ENCODE assay signal across 1 cellular context in genomic region chr16:30535777-30536190, GRCh38.
TF ChIP-seq lines count a peak whose summit lies in the region.

No MANE protein-coding gene starts in this region.

TF ChIP-seq in HepG2, 621 proteins besides CTCF, POLR2A, EP300 and RAD21 (continued from another document and continues in another):
- TF ChIP-seq MXD3 (CRISPR knock-in tag; IDR thresholded peaks at IDR 0.05) (peak; percentile 49; the same call in 1 of the 2 replicates), ZNF343 (CRISPR knock-in tag; IDR thresholded peaks at IDR 0.05) (0 out of 2 replicates have a peak, but pooled peaks have one; percentile 27), ZNF720 (CRISPR knock-in tag; IDR thresholded peaks at IDR 0.05) (no peak), ZNF234 (CRISPR knock-in tag; conservative IDR thresholded peaks at IDR 0.05) (no peak), ZNF484 (CRISPR knock-in tag; IDR thresholded peaks at IDR 0.05; ENCODE audit: borderline replicate concordance, low read depth) (no peak; the same call in 1 of the 2 replicates), NFKB2 (CRISPR knock-in tag; IDR thresholded peaks at IDR 0.05; ENCODE audit: borderline replicate concordance) (peak; percentile 94), EHMT2 (IDR thresholded peaks at IDR 0.05; ENCODE audit: borderline replicate concordance, low read depth, low read length) (no peak), NFE2L1 (CRISPR knock-in tag; IDR thresholded peaks at IDR 0.05; ENCODE audit: borderline replicate concordance) (no peak), ZNF772 (CRISPR knock-in tag; IDR thresholded peaks at IDR 0.05) (no peak), PHF5A (CRISPR knock-in tag; IDR thresholded peaks at IDR 0.05; ENCODE audit: low read depth, unreplicated experiment) (no peak), PAWR (CRISPR knock-in tag; IDR thresholded peaks at IDR 0.05; ENCODE audit: borderline replicate concordance) (no peak), TMF1 (CRISPR knock-in tag; IDR thresholded peaks at IDR 0.05; ENCODE audit: low read depth) (no peak), FOXO1 (CRISPR knock-in tag; IDR thresholded peaks at IDR 0.05) (no peak), GATAD2A (CRISPR knock-in tag; IDR thresholded peaks at IDR 0.05) (peak; percentile 55), ZNF136 (CRISPR knock-in tag; IDR thresholded peaks at IDR 0.05; ENCODE audit: low read depth) (no peak), ZNF292 (CRISPR knock-in tag; IDR thresholded peaks at IDR 0.05; ENCODE audit: borderline replicate concordance, low read depth) (peak; percentile 65; the same call in 1 of the 2 replicates), PAX8 (CRISPR knock-in tag; IDR thresholded peaks at IDR 0.05; ENCODE audit: borderline replicate concordance) (no peak), TARDBP (CRISPR knock-in tag; IDR thresholded peaks at IDR 0.05) (no peak), ZNF577 (CRISPR knock-in tag; IDR thresholded peaks at IDR 0.05; ENCODE audit: borderline replicate concordance, low read depth) (no peak), EED (CRISPR knock-in tag; IDR thresholded peaks at IDR 0.05) (0 out of 2 replicates have a peak, but pooled peaks have one; percentile 28), DMAP1 (CRISPR knock-in tag; IDR thresholded peaks at IDR 0.05) (no peak), ZBTB44 (CRISPR knock-in tag; IDR thresholded peaks at IDR 0.05) (no peak), NR0B2 (CRISPR knock-in tag; IDR thresholded peaks at IDR 0.05) (no peak), ZNF660 (CRISPR knock-in tag; IDR thresholded peaks at IDR 0.05; ENCODE audit: borderline replicate concordance, low read depth) (no peak), CEBPG (CRISPR knock-in tag; IDR thresholded peaks at IDR 0.05) (no peak), CBFB (CRISPR knock-in tag; IDR thresholded peaks at IDR 0.05) (no peak), ADNP (CRISPR knock-in tag; IDR thresholded peaks at IDR 0.05) (no peak), ZNF746 (CRISPR knock-in tag; IDR thresholded peaks at IDR 0.05) (peak; percentile 62), TCF7 (IDR thresholded peaks at IDR 0.05; ENCODE audit: low read depth) (no peak), ZKSCAN1 (IDR thresholded peaks at IDR 0.05; ENCODE audit: low read length) (peak; percentile 82), HNF4A (CRISPR knock-in tag; IDR thresholded peaks at IDR 0.05) (0 out of 2 replicates have a peak, but pooled peaks have one; percentile 5), RAD51 (IDR thresholded peaks at IDR 0.05; ENCODE audit: borderline replicate concordance) (no peak), FOXC1 (CRISPR knock-in tag; IDR thresholded peaks at IDR 0.05; ENCODE audit: borderline replicate concordance) (peak; percentile 78; the same call in 1 of the 2 replicates), HNRNPH1 (optimal IDR thresholded peaks at IDR 0.05; ENCODE audit: low read depth, low read length) (no peak)
- TF ChIP-seq, protein P1, sequence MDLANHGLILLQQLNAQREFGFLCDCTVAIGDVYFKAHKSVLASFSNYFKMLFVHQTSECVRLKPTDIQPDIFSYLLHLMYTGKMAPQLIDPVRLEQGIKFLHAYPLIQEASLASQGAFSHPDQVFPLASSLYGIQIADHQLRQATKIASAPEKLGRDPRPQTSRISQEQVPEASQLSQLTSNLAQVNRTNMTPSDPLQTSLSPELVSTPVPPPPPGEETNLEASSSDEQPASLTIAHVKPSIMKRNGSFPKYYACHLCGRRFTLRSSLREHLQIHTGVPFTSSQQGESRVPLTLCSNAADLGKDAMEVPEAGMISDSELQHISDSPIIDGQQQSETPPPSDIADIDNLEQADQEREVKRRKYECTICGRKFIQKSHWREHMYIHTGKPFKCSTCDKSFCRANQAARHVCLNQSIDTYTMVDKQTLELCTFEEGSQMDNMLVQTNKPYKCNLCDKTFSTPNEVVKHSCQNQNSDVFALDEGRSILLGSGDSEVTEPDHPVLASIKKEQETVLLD (CRISPR knock-in tag; IDR thresholded peaks at IDR 0.05; ENCODE audit: low read depth), result no peak
- TF ChIP-seq, protein P2, sequence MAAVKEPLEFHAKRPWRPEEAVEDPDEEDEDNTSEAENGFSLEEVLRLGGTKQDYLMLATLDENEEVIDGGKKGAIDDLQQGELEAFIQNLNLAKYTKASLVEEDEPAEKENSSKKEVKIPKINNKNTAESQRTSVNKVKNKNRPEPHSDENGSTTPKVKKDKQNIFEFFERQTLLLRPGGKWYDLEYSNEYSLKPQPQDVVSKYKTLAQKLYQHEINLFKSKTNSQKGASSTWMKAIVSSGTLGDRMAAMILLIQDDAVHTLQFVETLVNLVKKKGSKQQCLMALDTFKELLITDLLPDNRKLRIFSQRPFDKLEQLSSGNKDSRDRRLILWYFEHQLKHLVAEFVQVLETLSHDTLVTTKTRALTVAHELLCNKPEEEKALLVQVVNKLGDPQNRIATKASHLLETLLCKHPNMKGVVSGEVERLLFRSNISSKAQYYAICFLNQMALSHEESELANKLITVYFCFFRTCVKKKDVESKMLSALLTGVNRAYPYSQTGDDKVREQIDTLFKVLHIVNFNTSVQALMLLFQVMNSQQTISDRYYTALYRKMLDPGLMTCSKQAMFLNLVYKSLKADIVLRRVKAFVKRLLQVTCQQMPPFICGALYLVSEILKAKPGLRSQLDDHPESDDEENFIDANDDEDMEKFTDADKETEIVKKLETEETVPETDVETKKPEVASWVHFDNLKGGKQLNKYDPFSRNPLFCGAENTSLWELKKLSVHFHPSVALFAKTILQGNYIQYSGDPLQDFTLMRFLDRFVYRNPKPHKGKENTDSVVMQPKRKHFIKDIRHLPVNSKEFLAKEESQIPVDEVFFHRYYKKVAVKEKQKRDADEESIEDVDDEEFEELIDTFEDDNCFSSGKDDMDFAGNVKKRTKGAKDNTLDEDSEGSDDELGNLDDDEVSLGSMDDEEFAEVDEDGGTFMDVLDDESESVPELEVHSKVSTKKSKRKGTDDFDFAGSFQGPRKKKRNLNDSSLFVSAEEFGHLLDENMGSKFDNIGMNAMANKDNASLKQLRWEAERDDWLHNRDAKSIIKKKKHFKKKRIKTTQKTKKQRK (IDR thresholded peaks at IDR 0.05; ENCODE audit: low read length), result no peak
- TF ChIP-seq, protein P3, sequence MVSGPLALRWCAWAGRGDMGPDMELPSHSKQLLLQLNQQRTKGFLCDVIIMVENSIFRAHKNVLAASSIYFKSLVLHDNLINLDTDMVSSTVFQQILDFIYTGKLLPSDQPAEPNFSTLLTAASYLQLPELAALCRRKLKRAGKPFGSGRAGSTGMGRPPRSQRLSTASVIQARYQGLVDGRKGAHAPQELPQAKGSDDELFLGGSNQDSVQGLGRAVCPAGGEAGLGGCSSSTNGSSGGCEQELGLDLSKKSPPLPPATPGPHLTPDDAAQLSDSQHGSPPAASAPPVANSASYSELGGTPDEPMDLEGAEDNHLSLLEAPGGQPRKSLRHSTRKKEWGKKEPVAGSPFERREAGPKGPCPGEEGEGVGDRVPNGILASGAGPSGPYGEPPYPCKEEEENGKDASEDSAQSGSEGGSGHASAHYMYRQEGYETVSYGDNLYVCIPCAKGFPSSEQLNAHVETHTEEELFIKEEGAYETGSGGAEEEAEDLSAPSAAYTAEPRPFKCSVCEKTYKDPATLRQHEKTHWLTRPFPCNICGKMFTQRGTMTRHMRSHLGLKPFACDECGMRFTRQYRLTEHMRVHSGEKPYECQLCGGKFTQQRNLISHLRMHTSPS (CRISPR knock-in tag; IDR thresholded peaks at IDR 0.05; ENCODE audit: low read depth), result no peak
- TF ChIP-seq, protein P4, sequence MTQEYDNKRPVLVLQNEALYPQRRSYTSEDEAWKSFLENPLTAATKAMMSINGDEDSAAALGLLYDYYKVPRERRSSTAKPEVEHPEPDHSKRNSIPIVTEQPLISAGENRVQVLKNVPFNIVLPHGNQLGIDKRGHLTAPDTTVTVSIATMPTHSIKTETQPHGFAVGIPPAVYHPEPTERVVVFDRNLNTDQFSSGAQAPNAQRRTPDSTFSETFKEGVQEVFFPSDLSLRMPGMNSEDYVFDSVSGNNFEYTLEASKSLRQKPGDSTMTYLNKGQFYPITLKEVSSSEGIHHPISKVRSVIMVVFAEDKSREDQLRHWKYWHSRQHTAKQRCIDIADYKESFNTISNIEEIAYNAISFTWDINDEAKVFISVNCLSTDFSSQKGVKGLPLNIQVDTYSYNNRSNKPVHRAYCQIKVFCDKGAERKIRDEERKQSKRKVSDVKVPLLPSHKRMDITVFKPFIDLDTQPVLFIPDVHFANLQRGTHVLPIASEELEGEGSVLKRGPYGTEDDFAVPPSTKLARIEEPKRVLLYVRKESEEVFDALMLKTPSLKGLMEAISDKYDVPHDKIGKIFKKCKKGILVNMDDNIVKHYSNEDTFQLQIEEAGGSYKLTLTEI (CRISPR knock-in tag; conservative IDR thresholded peaks at IDR 0.05), result no peak
- TF ChIP-seq, protein P5, sequence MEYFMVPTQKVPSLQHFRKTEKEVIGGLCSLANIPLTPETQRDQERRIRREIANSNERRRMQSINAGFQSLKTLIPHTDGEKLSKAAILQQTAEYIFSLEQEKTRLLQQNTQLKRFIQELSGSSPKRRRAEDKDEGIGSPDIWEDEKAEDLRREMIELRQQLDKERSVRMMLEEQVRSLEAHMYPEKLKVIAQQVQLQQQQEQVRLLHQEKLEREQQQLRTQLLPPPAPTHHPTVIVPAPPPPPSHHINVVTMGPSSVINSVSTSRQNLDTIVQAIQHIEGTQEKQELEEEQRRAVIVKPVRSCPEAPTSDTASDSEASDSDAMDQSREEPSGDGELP (IDR thresholded peaks at IDR 0.05; ENCODE audit: borderline replicate concordance, low read depth), result 0 out of 2 replicates have a peak, but pooled peaks have one; percentile 8
- TF ChIP-seq, protein P6, sequence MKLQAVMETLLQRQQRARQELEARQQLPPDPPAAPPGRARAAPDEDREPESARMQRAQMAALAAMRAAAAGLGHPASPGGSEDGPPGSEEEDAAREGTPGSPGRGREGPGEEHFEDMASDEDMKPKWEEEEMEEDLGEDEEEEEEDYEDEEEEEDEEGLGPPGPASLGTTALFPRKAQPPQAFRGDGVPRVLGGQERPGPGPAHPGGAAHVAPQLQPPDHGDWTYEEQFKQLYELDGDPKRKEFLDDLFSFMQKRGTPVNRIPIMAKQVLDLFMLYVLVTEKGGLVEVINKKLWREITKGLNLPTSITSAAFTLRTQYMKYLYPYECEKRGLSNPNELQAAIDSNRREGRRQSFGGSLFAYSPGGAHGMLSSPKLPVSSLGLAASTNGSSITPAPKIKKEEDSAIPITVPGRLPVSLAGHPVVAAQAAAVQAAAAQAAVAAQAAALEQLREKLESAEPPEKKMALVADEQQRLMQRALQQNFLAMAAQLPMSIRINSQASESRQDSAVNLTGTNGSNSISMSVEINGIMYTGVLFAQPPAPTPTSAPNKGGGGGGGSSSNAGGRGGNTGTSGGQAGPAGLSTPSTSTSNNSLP (IDR thresholded peaks at IDR 0.05; ENCODE audit: low read depth, low read length), result no peak
- TF ChIP-seq, protein P7, sequence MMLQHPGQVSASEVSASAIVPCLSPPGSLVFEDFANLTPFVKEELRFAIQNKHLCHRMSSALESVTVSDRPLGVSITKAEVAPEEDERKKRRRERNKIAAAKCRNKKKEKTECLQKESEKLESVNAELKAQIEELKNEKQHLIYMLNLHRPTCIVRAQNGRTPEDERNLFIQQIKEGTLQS (CRISPR knock-in tag; IDR thresholded peaks at IDR 0.05), result no peak
- TF ChIP-seq, protein P8, sequence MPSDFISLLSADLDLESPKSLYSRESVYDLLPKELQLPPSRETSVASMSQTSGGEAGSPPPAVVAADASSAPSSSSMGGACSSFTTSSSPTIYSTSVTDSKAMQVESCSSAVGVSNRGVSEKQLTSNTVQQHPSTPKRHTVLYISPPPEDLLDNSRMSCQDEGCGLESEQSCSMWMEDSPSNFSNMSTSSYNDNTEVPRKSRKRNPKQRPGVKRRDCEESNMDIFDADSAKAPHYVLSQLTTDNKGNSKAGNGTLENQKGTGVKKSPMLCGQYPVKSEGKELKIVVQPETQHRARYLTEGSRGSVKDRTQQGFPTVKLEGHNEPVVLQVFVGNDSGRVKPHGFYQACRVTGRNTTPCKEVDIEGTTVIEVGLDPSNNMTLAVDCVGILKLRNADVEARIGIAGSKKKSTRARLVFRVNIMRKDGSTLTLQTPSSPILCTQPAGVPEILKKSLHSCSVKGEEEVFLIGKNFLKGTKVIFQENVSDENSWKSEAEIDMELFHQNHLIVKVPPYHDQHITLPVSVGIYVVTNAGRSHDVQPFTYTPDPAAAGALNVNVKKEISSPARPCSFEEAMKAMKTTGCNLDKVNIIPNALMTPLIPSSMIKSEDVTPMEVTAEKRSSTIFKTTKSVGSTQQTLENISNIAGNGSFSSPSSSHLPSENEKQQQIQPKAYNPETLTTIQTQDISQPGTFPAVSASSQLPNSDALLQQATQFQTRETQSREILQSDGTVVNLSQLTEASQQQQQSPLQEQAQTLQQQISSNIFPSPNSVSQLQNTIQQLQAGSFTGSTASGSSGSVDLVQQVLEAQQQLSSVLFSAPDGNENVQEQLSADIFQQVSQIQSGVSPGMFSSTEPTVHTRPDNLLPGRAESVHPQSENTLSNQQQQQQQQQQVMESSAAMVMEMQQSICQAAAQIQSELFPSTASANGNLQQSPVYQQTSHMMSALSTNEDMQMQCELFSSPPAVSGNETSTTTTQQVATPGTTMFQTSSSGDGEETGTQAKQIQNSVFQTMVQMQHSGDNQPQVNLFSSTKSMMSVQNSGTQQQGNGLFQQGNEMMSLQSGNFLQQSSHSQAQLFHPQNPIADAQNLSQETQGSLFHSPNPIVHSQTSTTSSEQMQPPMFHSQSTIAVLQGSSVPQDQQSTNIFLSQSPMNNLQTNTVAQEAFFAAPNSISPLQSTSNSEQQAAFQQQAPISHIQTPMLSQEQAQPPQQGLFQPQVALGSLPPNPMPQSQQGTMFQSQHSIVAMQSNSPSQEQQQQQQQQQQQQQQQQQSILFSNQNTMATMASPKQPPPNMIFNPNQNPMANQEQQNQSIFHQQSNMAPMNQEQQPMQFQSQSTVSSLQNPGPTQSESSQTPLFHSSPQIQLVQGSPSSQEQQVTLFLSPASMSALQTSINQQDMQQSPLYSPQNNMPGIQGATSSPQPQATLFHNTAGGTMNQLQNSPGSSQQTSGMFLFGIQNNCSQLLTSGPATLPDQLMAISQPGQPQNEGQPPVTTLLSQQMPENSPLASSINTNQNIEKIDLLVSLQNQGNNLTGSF (CRISPR knock-in tag; IDR thresholded peaks at IDR 0.05), result 0 out of 2 replicates have a peak, but pooled peaks have one; percentile 77
